In the genomic region with DNA sequence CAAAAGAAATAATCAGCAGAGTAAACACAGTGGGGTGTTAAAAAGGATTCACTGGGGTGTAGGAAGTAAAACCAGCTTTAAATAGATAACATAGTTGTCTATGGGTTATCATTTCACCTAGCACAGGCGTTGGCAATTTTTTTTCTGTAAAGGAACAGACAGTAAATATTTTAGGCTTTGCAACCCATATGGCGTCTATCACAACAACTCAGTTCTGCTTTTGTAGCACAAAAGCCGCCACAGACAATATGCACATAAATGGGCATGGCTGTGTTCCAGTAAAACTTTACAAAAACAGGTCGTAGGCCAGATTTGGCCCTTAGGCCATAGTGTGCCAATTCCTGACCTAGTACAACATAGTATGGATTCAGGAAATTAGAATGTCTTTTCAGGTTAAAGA, we compare ENCODE assay signal across 11 cellular contexts.
DNase-seq lines count a peak whose midpoint lies in the region; ATAC-seq lines count a peak whose summit lies in the region.
"Had no signal": no experiment of that assay in that cellular context is flagged by ENCODE, and none has a peak within 500 bp of the region (broad histone marks: within the 10 kb centered on the region; RNA-seq: fewer than 3 reads in every experiment).

No MANE protein-coding gene starts in this region.

- peaks cover 9% of the 10 kb centered on the region for H3K4me1 Mint-ChIP-seq in stimulated activated memory B cell treated with anti-CD40 and anti-IgM and Interleukin-4, amounts not matched to agents 10 μg/mL and 1 μg/mL and 100 μg/mL, for 72 hours
- H3K4me1 Mint-ChIP-seq: CD14-positive monocyte had no signal

- peaks cover 27% of the 10 kb centered on the region for H3K9me3 Mint-ChIP-seq in stimulated activated memory B cell treated with anti-CD40 and anti-IgM and Interleukin-4, amounts not matched to agents 10 μg/mL and 1 μg/mL and 100 μg/mL, for 72 hours

- no peaks in the 10 kb centered on the region for H3K27me3 Mint-ChIP-seq in stimulated activated memory B cell treated with anti-CD40 and anti-IgM and Interleukin-4, amounts not matched to agents 10 μg/mL and 1 μg/mL and 100 μg/mL, for 72 hours

- H3K27ac Mint-ChIP-seq in stimulated activated memory B cell treated with anti-CD40 and anti-IgM and Interleukin-4, amounts not matched to agents 10 μg/mL and 1 μg/mL and 100 μg/mL, for 72 hours = peak overlapping the region; percentile 32
- H3K27ac Mint-ChIP-seq: CD14-positive monocyte; CD8-positive, alpha-beta T cell had no signal

- peaks cover 11% of the 10 kb centered on the region for H3K36me3 Mint-ChIP-seq in stimulated activated memory B cell treated with anti-CD40 and anti-IgM and Interleukin-4, amounts not matched to agents 10 μg/mL and 1 μg/mL and 100 μg/mL, for 72 hours
- H3K36me3 Mint-ChIP-seq: CD14-positive monocyte; CD8-positive, alpha-beta T cell had no signal

- no peak overlapping the region for H3K4me3 Mint-ChIP-seq in stimulated activated memory B cell treated with anti-CD40 and anti-IgM and Interleukin-4, amounts not matched to agents 10 μg/mL and 1 μg/mL and 100 μg/mL, for 72 hours
- H3K4me3 Mint-ChIP-seq: CD14-positive monocyte; CD8-positive, alpha-beta T cell had no signal

- ATAC-seq in stimulated activated memory B cell treated with anti-CD40 and anti-IgM and Interleukin-4, amounts not matched to agents 10 μg/mL and 1 μg/mL and 100 μg/mL, for 72 hours = no peak
- ATAC-seq in HG02623 (IDR thresholded peaks at IDR 0.05; ENCODE audit: unreplicated experiment) = no peak
- ATAC-seq: CD8-positive, alpha-beta T cell had no signal

- DNase-seq in DMS 273 (lab: John Stamatoyannopoulos, UW; ENCODE audit: unreplicated experiment) = peak; percentile 20
- DNase-seq in DMS 273 treated with DMSO at 0.1 percent for 48 hours (lab: John Stamatoyannopoulos, UW) = no peak
- peak; percentile 13 for DNase-seq in MV-4-11 (lab: John Stamatoyannopoulos, UW)
- peak; percentile 7 to 15 for DNase-seq in dermis microvascular lymphatic vessel endothelial cell (ENCODE audit: low read depth in 2 of 2)
- no peak for DNase-seq in medulla oblongata (ENCODE audit: extremely low spot score)
- no peak for DNase-seq in NCI-H524 (lab: John Stamatoyannopoulos, UW)
- DNase-seq: Caco-2; CD8-positive, alpha-beta T cell had no signal

Comparison
In these comparisons a context has a peak if more than half of its experiments do, and no peak if none do; other contexts are left out.
1. DNase-seq: peak in DMS 273 (single experiment), MV-4-11 (single experiment) and dermis microvascular lymphatic vessel endothelial cell (2 of 2); none in DMS 273 treated with DMSO at 0.1 percent for 48 hours (single experiment), medulla oblongata (single experiment) and NCI-H524 (0 of 2).